Comparison of ENCODE assay signal across 8 cellular contexts in genomic region chr6:8434727-8435092, GRCh38. TPM values are rescaled to one million over a fixed set of nuclear protein-coding genes. Genes with fewer than 3 reads are reported as not detected.
DNase-seq lines count a peak whose midpoint lies in the region; ATAC-seq lines count a peak whose summit lies in the region.

No MANE protein-coding gene starts in this region.

- no peak for DNase-seq in T-helper 1 cell
- DNase-seq in activated CD8-positive, alpha-beta T cell treated with anti-CD3 and anti-CD28 coated beads, Interleukin-2, amount 10 ng/mL, durations not matched to agents 7 days and 5 days: no peak
- DNase-seq in substantia nigra (lab: John Stamatoyannopoulos, UW): no peak
- no peak for DNase-seq in G401 (ENCODE audit: low spot score)
- DNase-seq in NK-92 (lab: John Stamatoyannopoulos, UW; ENCODE audit: unreplicated experiment): no peak

- H3K9me3 Mint-ChIP-seq in T-helper 1 cell treated with Interleukin-12 subunit alpha and Interleukin-12 subunit beta and Interleukin-4 antibody, amounts not matched to agents 30 μg/mL and 1 μg/mL, for 36 hours: peaks cover 8% of the 10 kb centered on the region
- peaks cover 8% of the 10 kb centered on the region for H3K9me3 Mint-ChIP-seq in activated CD8-positive, alpha-beta T cell treated with anti-CD3 and anti-CD28 coated beads, Interleukin-2, amount 10 ng/mL, durations not matched to agents 7 days and 5 days (ENCODE audit: insufficient read depth)

- no peaks in the 10 kb centered on the region for H3K9me3 ChIP-seq in iPS-18a (ENCODE audit: control insufficient read depth, low read depth, low read length)

- H3K27ac ChIP-seq in iPS-18a (ENCODE audit: low read length): peak overlapping the region; percentile 4
- H3K27ac ChIP-seq in substantia nigra (ENCODE audit: low read depth, low read length, poor library complexity, severe bottlenecking): peak overlapping the region; percentile 81

- H3K36me3 ChIP-seq in iPS-18a (ENCODE audit: control insufficient read depth, low read depth, low read length): no peaks in the 10 kb centered on the region

- CTCF ChIA-PET in activated CD8-positive, alpha-beta T cell treated with anti-CD3 and anti-CD28 coated beads, Interleukin-2, amount 10 ng/mL, durations not matched to agents 7 days and 5 days (lab: Charles Lee): no interaction called here

- peaks cover 31% of the 10 kb centered on the region for H3K4me1 Mint-ChIP-seq in T-helper 1 cell treated with Interleukin-12 subunit alpha and Interleukin-12 subunit beta and Interleukin-4 antibody, amounts not matched to agents 30 μg/mL and 1 μg/mL, for 36 hours (ENCODE audit: low read depth)
- H3K4me1 Mint-ChIP-seq in activated CD8-positive, alpha-beta T cell treated with anti-CD3 and anti-CD28 coated beads, Interleukin-2, amount 10 ng/mL, durations not matched to agents 7 days and 5 days (ENCODE audit: low read depth): peaks cover 23% of the 10 kb centered on the region

- H3K36me3 Mint-ChIP-seq in T-helper 1 cell treated with Interleukin-12 subunit alpha and Interleukin-12 subunit beta and Interleukin-4 antibody, amounts not matched to agents 30 μg/mL and 1 μg/mL, for 36 hours (ENCODE audit: low read depth): peaks cover 8% of the 10 kb centered on the region
- H3K36me3 Mint-ChIP-seq in activated CD8-positive, alpha-beta T cell treated with anti-CD3 and anti-CD28 coated beads, Interleukin-2, amount 10 ng/mL, durations not matched to agents 7 days and 5 days (ENCODE audit: low read depth): peaks cover 39% of the 10 kb centered on the region

- in situ Hi-C loops in G401 (cut with HindIII; ENCODE audit: low sequenced_read_pairs): no loop called here

- no peaks in the 10 kb centered on the region for H3K27me3 ChIP-seq in iPS-18a (ENCODE audit: control insufficient read depth, insufficient read depth, low read length)

- peak overlapping the region; percentile 92 for H3K4me3 ChIP-seq in iPS-18a (ENCODE audit: low read length)

- peak overlapping the region; percentile 77 for H3K9ac ChIP-seq in iPS-18a (ENCODE audit: low read length)

- peak overlapping the region; percentile 97 for H3K27ac Mint-ChIP-seq in T-helper 1 cell treated with Interleukin-12 subunit alpha and Interleukin-12 subunit beta and Interleukin-4 antibody, amounts not matched to agents 30 μg/mL and 1 μg/mL, for 36 hours
- H3K27ac Mint-ChIP-seq in activated CD8-positive, alpha-beta T cell treated with anti-CD3 and anti-CD28 coated beads, Interleukin-2, amount 10 ng/mL, durations not matched to agents 7 days and 5 days: peak overlapping the region; percentile 98

- peaks cover 10% of the 10 kb centered on the region for H3K4me1 ChIP-seq in iPS-18a (ENCODE audit: control insufficient read depth, low read depth, low read length)

- H3K27me3 Mint-ChIP-seq in T-helper 1 cell treated with Interleukin-12 subunit alpha and Interleukin-12 subunit beta and Interleukin-4 antibody, amounts not matched to agents 30 μg/mL and 1 μg/mL, for 36 hours (ENCODE audit: low read depth): no peaks in the 10 kb centered on the region
- H3K27me3 Mint-ChIP-seq in activated CD8-positive, alpha-beta T cell treated with anti-CD3 and anti-CD28 coated beads, Interleukin-2, amount 10 ng/mL, durations not matched to agents 7 days and 5 days (ENCODE audit: low read depth): no peaks in the 10 kb centered on the region

- ATAC-seq in HG03039 (IDR thresholded peaks at IDR 0.05; ENCODE audit: unreplicated experiment): peak; percentile 9
- no peak for ATAC-seq in activated CD8-positive, alpha-beta T cell treated with anti-CD3 and anti-CD28 coated beads, Interleukin-2, amount 10 ng/mL, durations not matched to agents 7 days and 5 days

- H3K4me3 Mint-ChIP-seq in T-helper 1 cell treated with Interleukin-12 subunit alpha and Interleukin-12 subunit beta and Interleukin-4 antibody, amounts not matched to agents 30 μg/mL and 1 μg/mL, for 36 hours: peak overlapping the region; percentile 93
- H3K4me3 Mint-ChIP-seq in activated CD8-positive, alpha-beta T cell treated with anti-CD3 and anti-CD28 coated beads, Interleukin-2, amount 10 ng/mL, durations not matched to agents 7 days and 5 days: peak overlapping the region; percentile 91

- POLR2A ChIA-PET in activated CD8-positive, alpha-beta T cell treated with anti-CD3 and anti-CD28 coated beads, Interleukin-2, amount 10 ng/mL, durations not matched to agents 7 days and 5 days (lab: Charles Lee): no interaction called here

RNA-seq across cellular contexts. Expression of gene SLC35B3, which starts 0.6 kb away (rescaled TPM):
- 1 to 10 TPM; 8.8 to 10.0 TPM for total RNA-seq in activated CD8-positive, alpha-beta T cell treated with anti-CD3 and anti-CD28 coated beads, Interleukin-2, amount 10 ng/mL, durations not matched to agents 7 days and 5 days
- total RNA-seq in G401 (2014; rRNA removed; shearing (Covaris generic)): 5.1 and 12.6 TPM in 2 replicates
